Comparison of ENCODE assay signal across 14 cellular contexts in the genomic region with DNA sequence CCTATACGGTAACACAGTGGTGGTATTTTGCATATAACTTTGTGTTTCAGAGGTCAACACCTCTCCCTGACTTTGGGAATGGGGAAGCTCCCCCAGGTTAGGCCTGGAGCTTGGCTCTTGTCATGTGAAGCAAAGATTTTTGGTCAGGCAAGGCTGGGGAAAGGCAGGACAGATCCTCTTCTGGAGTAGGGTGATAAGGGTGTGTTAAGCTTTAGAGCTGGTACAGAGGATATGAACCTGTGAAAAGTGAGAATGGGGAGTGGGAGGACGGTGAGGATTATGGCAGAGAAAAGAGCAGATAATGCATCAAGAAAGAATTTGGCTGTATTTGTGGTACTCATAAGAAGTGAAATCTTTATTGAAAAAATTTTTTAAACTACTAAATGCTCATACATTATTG. TPM values are rescaled to one million over a fixed set of nuclear protein-coding genes. Genes with fewer than 3 reads are reported as not detected.
DNase-seq lines count a peak whose midpoint lies in the region; ATAC-seq and TF ChIP-seq lines count a peak whose summit lies in the region.
"Had no signal": no experiment of that assay in that cellular context is flagged by ENCODE, and none has a peak within 500 bp of the region (broad histone marks: within the 10 kb centered on the region; RNA-seq: fewer than 3 reads in every experiment).

No MANE protein-coding gene starts in this region.

- H4K20me1 ChIP-seq in MM.1S (ENCODE audit: insufficient read depth, low read length), result no peaks in the 10 kb centered on the region

- H3K9ac ChIP-seq in MM.1S (ENCODE audit: low read length) (no peak overlapping the region), colonic mucosa (ENCODE audit: low read depth in 2 of 2, low read length in 2 of 2) (no peak overlapping the region)

- no peak for DNase-seq in stimulated activated naive CD8-positive, alpha-beta T cell treated with anti-CD3 and anti-CD28 coated beads, Interleukin-15, Interleukin-2, amounts not matched to agents 100 U/mL and 50 U/mL, for 24 hours
- no peak for DNase-seq in T-helper 17 cell
- DNase-seq in glutamatergic neuron, result no peak
- no peak for DNase-seq in MM.1S
- DNase-seq in colonic mucosa, result no peak
- DNase-seq: activated CD8-positive, alpha-beta memory T cell treated with anti-CD3 and anti-CD28 coated beads, Interleukin-2, amount 50 U/mL, for 48 hours; body of pancreas; effector memory CD4-positive, alpha-beta T cell; NCI-H1694 treated with DMSO at 0.1 percent for 48 hours; SHP77 had no signal

- no peak overlapping the region for H3K4me2 ChIP-seq in MM.1S (ENCODE audit: low read depth, low read length)

- no peak for ATAC-seq in stimulated activated naive CD8-positive, alpha-beta T cell treated with anti-CD3 and anti-CD28 coated beads, Interleukin-15, Interleukin-2, amounts not matched to agents 100 U/mL and 50 U/mL, for 24 hours
- no peak for ATAC-seq in T-helper 17 cell
- no peak for ATAC-seq in GM19397 (IDR thresholded peaks at IDR 0.05; ENCODE audit: unreplicated experiment)
- ATAC-seq in GM18873 (IDR thresholded peaks at IDR 0.05; ENCODE audit: low FRiP score, unreplicated experiment), result no peak
- ATAC-seq: body of pancreas had no signal

- peaks cover 65% of the 10 kb centered on the region for H3K36me3 Mint-ChIP-seq in stimulated activated naive CD8-positive, alpha-beta T cell treated with anti-CD3 and anti-CD28 coated beads, Interleukin-15, Interleukin-2, amounts not matched to agents 100 ng/mL and 50 ng/mL, for 24 hours (ENCODE audit: low read depth)
- H3K36me3 Mint-ChIP-seq in T-helper 17 cell (ENCODE audit: low read depth) (peaks cover 7% of the 10 kb centered on the region), glutamatergic neuron (ENCODE audit: unreplicated experiment) (peaks cover 9% of the 10 kb centered on the region)

- no peak overlapping the region for H2AFZ ChIP-seq in MM.1S (ENCODE audit: low read length)

- TF ChIP-seq CTCF in glutamatergic neuron (IDR thresholded peaks at IDR 0.05; ENCODE audit: partially characterized antibody, unreplicated experiment) (no peak), MM.1S (IDR thresholded peaks at IDR 0.05; ENCODE audit: low read length) (no peak), colonic mucosa (IDR thresholded peaks at IDR 0.05) (no peak)

- H3K36me3 ChIP-seq in MM.1S (replicated peaks; ENCODE audit: insufficient read depth, low read length) (no peaks in the 10 kb centered on the region; the same call in 1 of the 2 replicates), colonic mucosa (no peaks in the 10 kb centered on the region)

- H3K27ac ChIP-seq in MM.1S (ENCODE audit: low read length) (no peak overlapping the region), colonic mucosa (no peak overlapping the region)
- H3K27ac ChIP-seq: body of pancreas had no signal

- H3K79me2 ChIP-seq in MM.1S (ENCODE audit: low read length), result peaks cover 32% of the 10 kb centered on the region

- H3F3A ChIP-seq in MM.1S (ENCODE audit: insufficient read depth, low read length), result 0 out of 2 replicates have a peak, but pooled peaks cover 2% of the 10 kb centered on the region

- H3K27me3 ChIP-seq in MM.1S (replicated peaks; ENCODE audit: insufficient read depth, low read length) (no peaks in the 10 kb centered on the region), colonic mucosa (no peaks in the 10 kb centered on the region)
- H3K27me3 ChIP-seq: body of pancreas had no signal

- H3K4me1 ChIP-seq in MM.1S (ENCODE audit: low read length), result no peaks in the 10 kb centered on the region
- H3K4me1 ChIP-seq in colonic mucosa, result peaks cover 4% of the 10 kb centered on the region

- peaks cover 10% of the 10 kb centered on the region for H3K27me3 Mint-ChIP-seq in stimulated activated naive CD8-positive, alpha-beta T cell treated with anti-CD3 and anti-CD28 coated beads, Interleukin-15, Interleukin-2, amounts not matched to agents 100 ng/mL and 50 ng/mL, for 24 hours
- H3K27me3 Mint-ChIP-seq in T-helper 17 cell (no peaks in the 10 kb centered on the region), glutamatergic neuron (ENCODE audit: unreplicated experiment) (peaks cover 9% of the 10 kb centered on the region)

- no peaks in the 10 kb centered on the region for H3K9me2 ChIP-seq in MM.1S (replicated peaks; ENCODE audit: insufficient read depth, low read length)

- intact Hi-C loops in colonic mucosa (cut with DNase I), result no loop called here

- peaks cover 52% of the 10 kb centered on the region for H3K4me1 Mint-ChIP-seq in stimulated activated naive CD8-positive, alpha-beta T cell treated with anti-CD3 and anti-CD28 coated beads, Interleukin-15, Interleukin-2, amounts not matched to agents 100 ng/mL and 50 ng/mL, for 24 hours (ENCODE audit: low read depth)
- H3K4me1 Mint-ChIP-seq in T-helper 17 cell (peaks cover 35% of the 10 kb centered on the region), glutamatergic neuron (ENCODE audit: low read depth, unreplicated experiment) (peaks cover 6% of the 10 kb centered on the region)

- H3K4me3 ChIP-seq in MM.1S (ENCODE audit: low read length), result no peak overlapping the region
- no peak overlapping the region for H3K4me3 ChIP-seq in colonic mucosa
- H3K4me3 ChIP-seq: body of pancreas had no signal

- no peak overlapping the region for H3K27ac Mint-ChIP-seq in stimulated activated naive CD8-positive, alpha-beta T cell treated with anti-CD3 and anti-CD28 coated beads, Interleukin-15, Interleukin-2, amounts not matched to agents 100 ng/mL and 50 ng/mL, for 24 hours
- no peak overlapping the region for H3K27ac Mint-ChIP-seq in T-helper 17 cell
- no peak overlapping the region for H3K27ac Mint-ChIP-seq in glutamatergic neuron (ENCODE audit: unreplicated experiment)

- no peaks in the 10 kb centered on the region for H3K9me3 ChIP-seq in T-helper 17 cell (ENCODE audit: control insufficient read depth, low read length, poor library complexity, severe bottlenecking)
- H3K9me3 ChIP-seq in MM.1S (replicated peaks; ENCODE audit: insufficient read depth, low read length), result no peaks in the 10 kb centered on the region; the same call in 1 of the 2 replicates
- no peaks in the 10 kb centered on the region for H3K9me3 ChIP-seq in colonic mucosa
- H3K9me3 ChIP-seq: body of pancreas had no signal

- H3K9me3 Mint-ChIP-seq in stimulated activated naive CD8-positive, alpha-beta T cell treated with anti-CD3 and anti-CD28 coated beads, Interleukin-15, Interleukin-2, amounts not matched to agents 100 ng/mL and 50 ng/mL, for 24 hours, result peaks cover 16% of the 10 kb centered on the region
- H3K9me3 Mint-ChIP-seq in glutamatergic neuron (ENCODE audit: unreplicated experiment), result peaks cover 12% of the 10 kb centered on the region

- H3K4me3 Mint-ChIP-seq in stimulated activated naive CD8-positive, alpha-beta T cell treated with anti-CD3 and anti-CD28 coated beads, Interleukin-15, Interleukin-2, amounts not matched to agents 100 ng/mL and 50 ng/mL, for 24 hours, result peak overlapping the region; percentile 68
- H3K4me3 Mint-ChIP-seq in T-helper 17 cell (peak overlapping the region; percentile 39), glutamatergic neuron (ENCODE audit: unreplicated experiment) (peak overlapping the region; percentile 20)

RNA-seq across cellular contexts. Expression of a gene that starts 2.3 kb away (rescaled TPM):
- total RNA-seq in T-helper 17 cell (10 to 100 TPM; 41.0 to 52.7 TPM), glutamatergic neuron (ENCODE audit: unreplicated experiment) (27.6 TPM), colonic mucosa (10 to 100 TPM; 26.1 to 31.4 TPM)

RNA-seq across cellular contexts. Expression of a gene that starts 24.9 kb away (rescaled TPM):
- total RNA-seq in T-helper 17 cell (1 to 10 TPM in 1 of 2 donors, not detected in 1; 1.2 TPM), glutamatergic neuron (ENCODE audit: unreplicated experiment) (1.3 TPM), colonic mucosa (1 to 10 TPM; 1.3 to 2.7 TPM)
- total RNA-seq: G401 had no signal

RNA-seq across cellular contexts. Expression of a gene that starts 25.1 kb away (rescaled TPM):
- total RNA-seq in T-helper 17 cell (10 to 100 TPM; 27.6 to 34.8 TPM), glutamatergic neuron (ENCODE audit: unreplicated experiment) (101 TPM), colonic mucosa (100 to 1,000 TPM; 148 to 160 TPM)
